8 cellular contexts compared by ENCODE assay signal in genomic region chr7:104945599-104945956, GRCh38.
DNase-seq lines count a peak whose midpoint lies in the region; ATAC-seq and TF ChIP-seq lines count a peak whose summit lies in the region.

No MANE protein-coding gene starts in this region.

- no peaks in the 10 kb centered on the region for H3K9me3 ChIP-seq in CD4-positive, alpha-beta memory T cell (ENCODE audit: control insufficient read depth in 1 of 2, low read length in 2 of 2)
- no peaks in the 10 kb centered on the region for H3K9me3 ChIP-seq in PC-9 (ENCODE audit: insufficient read depth, low read depth)
- no peaks in the 10 kb centered on the region for H3K9me3 ChIP-seq in effector memory CD4-positive, alpha-beta T cell (ENCODE audit: control insufficient read depth, low read length)
- no peaks in the 10 kb centered on the region for H3K9me3 ChIP-seq in neutrophil

- H3F3A ChIP-seq in PC-9 (ENCODE audit: insufficient read depth, low read depth): no peaks in the 10 kb centered on the region

- POLR2A ChIA-PET in CD4-positive, alpha-beta memory T cell (lab: Charles Lee; ENCODE audit: partially characterized antibody): interaction anchor here (0.6 to 7.8 kb wide), 8 partner anchors 11 to 1339 kb away, joined by 3 to 118 read pairs (median 4); partner anchors contain the start of genes KMT2E and NAMPT
- POLR2A ChIA-PET in PC-9 (lab: Charles Lee; ENCODE audit: unreplicated experiment): interaction anchor here (0.7 kb wide), 1 partner anchor 39 kb away, joined by 3 read pairs; no protein-coding TSS in a partner anchor

- TSS peak; percentile 82 for BruUV-seq in PC-9 (replicated peaks; lab: Mats Ljungman, UMichigan)

- H3K27me3 ChIP-seq in CD4-positive, alpha-beta memory T cell (ENCODE audit: insufficient read depth, low read length): no peaks in the 10 kb centered on the region
- no peaks in the 10 kb centered on the region for H3K27me3 ChIP-seq in PC-9 (ENCODE audit: insufficient read depth, low read depth)
- H3K27me3 ChIP-seq in effector memory CD4-positive, alpha-beta T cell (replicated peaks; ENCODE audit: control insufficient read depth, insufficient read depth, low read length, poor library complexity, severe bottlenecking): no peaks in the 10 kb centered on the region
- no peaks in the 10 kb centered on the region for H3K27me3 ChIP-seq in neutrophil

- H3K36me3 ChIP-seq in CD4-positive, alpha-beta memory T cell (ENCODE audit: insufficient read depth, low read length): no peaks in the 10 kb centered on the region
- H3K36me3 ChIP-seq in PC-9 (ENCODE audit: low read depth) (no peaks in the 10 kb centered on the region), neutrophil (no peaks in the 10 kb centered on the region)
- no peaks in the 10 kb centered on the region for H3K36me3 ChIP-seq in effector memory CD4-positive, alpha-beta T cell (ENCODE audit: control insufficient read depth, insufficient read depth, low read length)

- peak overlapping the region; percentile 82 to 92 (median 88) for H3K4me3 Mint-ChIP-seq in CD4-positive, alpha-beta memory T cell

- no peak for TF ChIP-seq CTCF in PC-9 (conservative IDR thresholded peaks at IDR 0.05)
- no peak for TF ChIP-seq CTCF in neutrophil (IDR thresholded peaks at IDR 0.05)

- H3K27ac Mint-ChIP-seq in CD4-positive, alpha-beta memory T cell: peak overlapping the region; percentile 100

- H3K4me3 ChIP-seq in CD4-positive, alpha-beta memory T cell (ENCODE audit: low read length in 2 of 2): peak overlapping the region in 1 of 2 donors; percentile 32
- H3K4me3 ChIP-seq in PC-9 (no peak overlapping the region), neutrophil (ENCODE audit: low read depth in 1 of 2, low read length in 1 of 2) (peak overlapping the region; percentile 52 to 61)
- H3K4me3 ChIP-seq in effector memory CD4-positive, alpha-beta T cell (ENCODE audit: insufficient read depth, low read depth, low read length, poor library complexity, severe bottlenecking): no peak overlapping the region

- no peaks in the 10 kb centered on the region for H3K9me2 ChIP-seq in PC-9 (ENCODE audit: insufficient read depth)

- peaks cover 0 to 3% (median 0%) of the 10 kb centered on the region in 8 donors for H3K9me3 Mint-ChIP-seq in CD4-positive, alpha-beta memory T cell

- H3K27ac ChIP-seq in CD4-positive, alpha-beta memory T cell (ENCODE audit: low read depth, low read length): peak overlapping the region; percentile 94
- no peak overlapping the region for H3K27ac ChIP-seq in PC-9
- H3K27ac ChIP-seq in effector memory CD4-positive, alpha-beta T cell (ENCODE audit: insufficient read depth, low read length, poor library complexity, severe bottlenecking): peak overlapping the region; percentile 97
- H3K27ac ChIP-seq in neutrophil: peak overlapping the region; percentile 94

- H3K36me3 Mint-ChIP-seq in CD4-positive, alpha-beta memory T cell: peaks cover 0 to 13% of the 10 kb centered on the region in 2 donors

- ATAC-seq in HG03196 (IDR thresholded peaks at IDR 0.05; ENCODE audit: unreplicated experiment): no peak
- no peak for ATAC-seq in GM21529 (IDR thresholded peaks at IDR 0.05; ENCODE audit: unreplicated experiment)

- H3K4me2 ChIP-seq in PC-9: peak overlapping the region; percentile 71

- H3K79me2 ChIP-seq in PC-9 (ENCODE audit: low read depth): no peaks in the 10 kb centered on the region

- H4K20me1 ChIP-seq in PC-9 (ENCODE audit: insufficient read depth): no peaks in the 10 kb centered on the region

- peaks cover 42 to 64% (median 54%) of the 10 kb centered on the region in 4 donors for H3K4me1 Mint-ChIP-seq in CD4-positive, alpha-beta memory T cell

- DNase-seq in CD4-positive, alpha-beta memory T cell: no peak
- DNase-seq in PC-9: no peak
- DNase-seq in effector memory CD4-positive, alpha-beta T cell: no peak
- no peak for DNase-seq in occipital lobe (lab: John Stamatoyannopoulos, UW)
- no peak for DNase-seq in effector CD8-positive, alpha-beta T cell (lab: John Stamatoyannopoulos, UW)

- CTCF ChIA-PET in CD4-positive, alpha-beta memory T cell (lab: Charles Lee; ENCODE audit: partially characterized antibody): interaction anchor here (0.6 to 4.1 kb wide), 4 partner anchors 23 to 65 kb away, joined by 3 to 23 read pairs (median 6); no protein-coding TSS in a partner anchor
- CTCF ChIA-PET in PC-9 (lab: Charles Lee): no interaction called here

- peak overlapping the region; percentile 84 for H2AFZ ChIP-seq in PC-9

- H3K27me3 Mint-ChIP-seq in CD4-positive, alpha-beta memory T cell: peaks cover 0 to 1% of the 10 kb centered on the region in 2 donors

- H3K4me1 ChIP-seq in CD4-positive, alpha-beta memory T cell (ENCODE audit: insufficient read depth, low read length): peaks cover 59% of the 10 kb centered on the region
- H3K4me1 ChIP-seq in PC-9 (replicated peaks; ENCODE audit: insufficient read depth) (no peaks in the 10 kb centered on the region; the same call in 1 of the 2 replicates), neutrophil (ENCODE audit: control insufficient read depth in 1 of 2, insufficient read depth in 1 of 2, low read depth in 1 of 2, low read length in 1 of 2) (peaks cover 46 to 48% of the 10 kb centered on the region in 2 experiments)
- H3K4me1 ChIP-seq in effector memory CD4-positive, alpha-beta T cell (ENCODE audit: control insufficient read depth, insufficient read depth, low read length, poor library complexity, severe bottlenecking): peaks cover 42% of the 10 kb centered on the region

- intact Hi-C loops in CD4-positive, alpha-beta memory T cell (cut with micrococcal nuclease): loop anchor here (1.0 to 10.0 kb wide), 3 partner anchors 22 to 1169 kb away; partner anchors contain the start of gene SYPL1
- intact Hi-C loops in PC-9 (cut with micrococcal nuclease; ENCODE audit: unreplicated experiment): loop anchor here (1.0 to 10.0 kb wide), 2 partner anchors 68 to 699 kb away; no protein-coding TSS in a partner anchor

Comparison
In these comparisons a context has a peak if more than half of its experiments do, and no peak if none do; other contexts are left out.
1. H3K4me3 ChIP-seq: peak in neutrophil (2 of 2); none in PC-9 (single experiment) and effector memory CD4-positive, alpha-beta T cell (single experiment).